Comparison of ENCODE assay signal across 25 cellular contexts in the genomic region with DNA sequence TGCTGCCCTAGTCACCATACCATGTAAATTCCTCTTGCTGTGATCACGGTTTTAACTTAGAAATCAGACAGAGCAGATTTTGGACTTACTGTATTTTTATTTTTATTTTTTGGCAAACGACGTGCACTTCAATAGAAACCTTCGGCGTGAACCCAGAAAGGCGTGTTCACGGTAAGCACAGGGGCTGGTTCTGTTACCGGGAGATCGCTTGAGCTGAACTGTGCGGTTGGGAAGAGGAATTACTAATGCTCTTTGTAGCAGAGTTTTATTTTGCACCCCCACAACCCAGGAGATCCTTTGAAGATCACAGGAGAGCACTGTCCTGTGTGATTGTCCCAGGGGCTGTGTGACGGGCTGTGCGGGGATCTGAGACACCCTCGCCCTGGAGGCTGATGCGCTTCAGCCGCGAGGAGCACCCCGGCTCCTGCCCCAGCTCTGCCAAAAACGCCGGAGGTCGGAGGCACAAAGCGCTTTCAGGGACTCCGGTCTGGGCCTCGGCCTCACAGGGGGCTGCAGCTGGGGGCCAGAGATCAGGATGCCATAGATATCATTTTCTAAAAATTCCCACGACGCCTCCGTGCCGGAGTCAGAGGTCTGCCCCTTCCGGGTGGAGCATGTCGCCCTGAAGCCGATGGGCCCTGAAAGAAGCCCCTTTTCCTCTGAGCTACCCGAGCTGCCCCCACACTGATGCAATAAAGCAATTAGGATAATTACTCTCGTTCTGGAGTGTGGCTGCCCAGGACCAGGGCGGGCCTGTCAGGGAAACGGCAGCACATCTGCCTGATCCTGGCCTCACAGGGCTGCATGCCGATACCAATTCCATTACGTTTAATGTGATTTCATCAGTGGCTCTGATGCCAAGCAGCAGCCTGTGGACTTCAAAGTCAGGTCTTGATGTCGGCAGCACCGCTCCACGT.
"Had no signal": no experiment of that assay in that cellular context is flagged by ENCODE, and none has a peak within 500 bp of the region (broad histone marks: within the 10 kb centered on the region; RNA-seq: fewer than 3 reads in every experiment).

No MANE protein-coding gene starts in this region.

- H3K36me3 ChIP-seq: thoracic aorta had no signal

- H3K9me3 ChIP-seq: stomach, thoracic aorta, upper lobe of left lung had no signal

- H3K27ac ChIP-seq: foreskin keratinocyte, SK-N-MC, stomach, thoracic aorta, upper lobe of left lung had no signal

- H3K9me3 Mint-ChIP-seq: activated naive CD4-positive, alpha-beta T cell treated with anti-CD3 and anti-CD28 coated beads, Interleukin-2, amount 50 U/mL, for 72 hours; activated T-cell treated with anti-CD3 and anti-CD28 coated beads, Interleukin-2, amount 50 U/mL, for 24 hours; activated T-helper 17 cell treated with anti-CD3 and anti-CD28 coated beads, Interleukin-2, amount 50 U/mL, for 72 hours; brain; naive B cell; stimulated activated memory B cell treated with anti-CD40 and anti-IgM and Interleukin-4, amounts not matched to agents 10 μg/mL and 1 μg/mL and 100 μg/mL, for 72 hours had no signal

- H3K27me3 ChIP-seq: foreskin keratinocyte, stomach, upper lobe of left lung had no signal

- H3K36me3 Mint-ChIP-seq: activated naive CD4-positive, alpha-beta T cell treated with anti-CD3 and anti-CD28 coated beads, Interleukin-2, amount 50 U/mL, for 72 hours; naive B cell had no signal

- H3K4me3 Mint-ChIP-seq: activated CD4-positive, alpha-beta T cell treated with anti-CD3 and anti-CD28 coated beads for 36 hours; activated T-cell treated with anti-CD3 and anti-CD28 coated beads, Interleukin-2, amount 50 U/mL, for 24 hours; activated T-helper 17 cell treated with anti-CD3 and anti-CD28 coated beads, Interleukin-2, amount 50 U/mL, for 72 hours; brain; naive B cell; stimulated activated memory B cell treated with anti-CD40 and anti-IgM and Interleukin-4, amounts not matched to agents 10 μg/mL and 1 μg/mL and 100 μg/mL, for 72 hours had no signal

- H3K4me1 ChIP-seq: foreskin keratinocyte, stomach, upper lobe of left lung had no signal

- ATAC-seq: activated CD4-positive, alpha-beta T cell treated with anti-CD3 and anti-CD28 coated beads for 36 hours; activated naive CD4-positive, alpha-beta T cell treated with anti-CD3 and anti-CD28 coated beads, Interleukin-2, amount 50 U/mL, for 72 hours; activated T-helper 17 cell treated with anti-CD3 and anti-CD28 coated beads, Interleukin-2, amount 50 U/mL, for 72 hours; foreskin keratinocyte; left colon; stimulated activated memory B cell treated with anti-CD40 and anti-IgM and Interleukin-4, amounts not matched to agents 10 μg/mL and 1 μg/mL and 100 μg/mL, for 72 hours had no signal

- H3K27me3 Mint-ChIP-seq: activated CD4-positive, alpha-beta T cell treated with anti-CD3 and anti-CD28 coated beads for 36 hours; activated T-cell treated with anti-CD3 and anti-CD28 coated beads, Interleukin-2, amount 50 U/mL, for 24 hours; activated T-helper 17 cell treated with anti-CD3 and anti-CD28 coated beads, Interleukin-2, amount 50 U/mL, for 72 hours; brain; naive B cell; progenitor cell of endocrine pancreas; stimulated activated memory B cell treated with anti-CD40 and anti-IgM and Interleukin-4, amounts not matched to agents 10 μg/mL and 1 μg/mL and 100 μg/mL, for 72 hours had no signal

- H3K4me3 ChIP-seq: lung, SK-N-MC, stomach, thoracic aorta, upper lobe of left lung had no signal

- H3K4me1 Mint-ChIP-seq: activated CD4-positive, alpha-beta T cell treated with anti-CD3 and anti-CD28 coated beads for 36 hours; activated T-helper 17 cell treated with anti-CD3 and anti-CD28 coated beads, Interleukin-2, amount 50 U/mL, for 72 hours; naive B cell; stimulated activated memory B cell treated with anti-CD40 and anti-IgM and Interleukin-4, amounts not matched to agents 10 μg/mL and 1 μg/mL and 100 μg/mL, for 72 hours had no signal

- H3K27ac Mint-ChIP-seq: activated CD4-positive, alpha-beta T cell treated with anti-CD3 and anti-CD28 coated beads for 36 hours; activated T-cell treated with anti-CD3 and anti-CD28 coated beads, Interleukin-2, amount 50 U/mL, for 24 hours; activated T-helper 17 cell treated with anti-CD3 and anti-CD28 coated beads, Interleukin-2, amount 50 U/mL, for 72 hours; stimulated activated memory B cell treated with anti-CD40 and anti-IgM and Interleukin-4, amounts not matched to agents 10 μg/mL and 1 μg/mL and 100 μg/mL, for 72 hours had no signal

- DNase-seq: activated CD4-positive, alpha-beta T cell treated with anti-CD3 and anti-CD28 coated beads for 36 hours; activated CD4-positive, alpha-beta T cell treated with anti-CD3 and anti-CD28 coated beads, Interleukin-2, amount 50 U/mL, for 4 hours; activated CD8-positive, alpha-beta memory T cell treated with anti-CD3 and anti-CD28 coated beads for 24 hours; activated CD8-positive, alpha-beta memory T cell treated with anti-CD3 and anti-CD28 coated beads, Interleukin-2, amount 50 U/mL, for 4 hours; activated T-cell treated with anti-CD3 and anti-CD28 coated beads, Interleukin-2, amount 50 U/mL, for 24 hours; aorta; dermis blood vessel endothelial cell; effector CD8-positive, alpha-beta T cell; foreskin keratinocyte; hippocampal formation; islet precursor cell; left colon; naive B cell; stimulated activated CD4-positive, alpha-beta T cell treated with anti-CD3 and anti-CD28 coated beads, Interleukin-2, amount 100 ng/mL, for 24 hours; stomach; T-helper 9 cell had no signal
